In genomic region chr12:86950043-86950838, GRCh38 we compare ENCODE assay signal across 24 cellular contexts.
DNase-seq lines count a peak whose midpoint lies in the region; ATAC-seq and FAIRE-seq lines count a peak whose summit lies in the region.
"Had no signal": no experiment of that assay in that cellular context is flagged by ENCODE, and none has a peak within 500 bp of the region (broad histone marks: within the 10 kb centered on the region; RNA-seq: fewer than 3 reads in every experiment).

No MANE protein-coding gene starts in this region.

- no peaks in the 10 kb centered on the region for H3K9me3 Mint-ChIP-seq in stimulated activated memory B cell treated with anti-CD40 and anti-IgM and Interleukin-4, amounts not matched to agents 10 μg/mL and 1 μg/mL and 100 μg/mL, for 72 hours
- H3K9me3 Mint-ChIP-seq: activated naive CD8-positive, alpha-beta T cell treated with anti-CD3 and anti-CD28 coated beads for 36 hours; activated T-helper 2 cell treated with anti-CD3 and anti-CD28 coated beads, Interferon-gamma antibody, Interleukin-2, Interleukin-4, amounts not matched to agents 10 μg/mL and 5 μg/mL and 100 μg/mL, durations not matched to agents 14 hours and 24 hours and 36 hours; brain had no signal

- peak; percentile 61 for FAIRE-seq in RCC 7860 (lab: Jason Lieb, UNC)

- H3K27ac Mint-ChIP-seq in stimulated activated memory B cell treated with anti-CD40 and anti-IgM and Interleukin-4, amounts not matched to agents 10 μg/mL and 1 μg/mL and 100 μg/mL, for 72 hours, result no peak overlapping the region
- H3K27ac Mint-ChIP-seq: activated naive CD8-positive, alpha-beta T cell treated with anti-CD3 and anti-CD28 coated beads for 36 hours; activated T-helper 2 cell treated with anti-CD3 and anti-CD28 coated beads, Interferon-gamma antibody, Interleukin-2, Interleukin-4, amounts not matched to agents 10 μg/mL and 5 μg/mL and 100 μg/mL, durations not matched to agents 14 hours and 24 hours and 36 hours; brain had no signal

- no peaks in the 10 kb centered on the region for H3K27me3 Mint-ChIP-seq in stimulated activated memory B cell treated with anti-CD40 and anti-IgM and Interleukin-4, amounts not matched to agents 10 μg/mL and 1 μg/mL and 100 μg/mL, for 72 hours
- H3K27me3 Mint-ChIP-seq: activated naive CD8-positive, alpha-beta T cell treated with anti-CD3 and anti-CD28 coated beads for 36 hours; brain had no signal

- ATAC-seq in stimulated activated memory B cell treated with anti-CD40 and anti-IgM and Interleukin-4, amounts not matched to agents 10 μg/mL and 1 μg/mL and 100 μg/mL, for 72 hours, result no peak
- no peak for ATAC-seq in HG03457 (IDR thresholded peaks at IDR 0.05; ENCODE audit: unreplicated experiment)
- ATAC-seq: heart right ventricle had no signal

- no peak overlapping the region for H3K4me3 Mint-ChIP-seq in stimulated activated memory B cell treated with anti-CD40 and anti-IgM and Interleukin-4, amounts not matched to agents 10 μg/mL and 1 μg/mL and 100 μg/mL, for 72 hours
- H3K4me3 Mint-ChIP-seq: activated naive CD8-positive, alpha-beta T cell treated with anti-CD3 and anti-CD28 coated beads for 36 hours; brain had no signal

- H3K36me3 Mint-ChIP-seq in stimulated activated memory B cell treated with anti-CD40 and anti-IgM and Interleukin-4, amounts not matched to agents 10 μg/mL and 1 μg/mL and 100 μg/mL, for 72 hours, result no peaks in the 10 kb centered on the region
- H3K36me3 Mint-ChIP-seq: activated naive CD8-positive, alpha-beta T cell treated with anti-CD3 and anti-CD28 coated beads for 36 hours; brain had no signal

- no peaks in the 10 kb centered on the region for H3K4me1 Mint-ChIP-seq in stimulated activated memory B cell treated with anti-CD40 and anti-IgM and Interleukin-4, amounts not matched to agents 10 μg/mL and 1 μg/mL and 100 μg/mL, for 72 hours
- H3K4me1 Mint-ChIP-seq: activated naive CD8-positive, alpha-beta T cell treated with anti-CD3 and anti-CD28 coated beads for 36 hours had no signal

- DNase-seq in NOMO-1 treated with DMSO at 0.1 percent for 48 hours (lab: John Stamatoyannopoulos, UW; ENCODE audit: unreplicated experiment) (peak; percentile 14), NOMO-1 treated with dmso at 0.1 percent for 144 hours (lab: John Stamatoyannopoulos, UW; ENCODE audit: unreplicated experiment) (no peak), NCI-H1694 treated with DMSO at 0.1 percent for 48 hours (lab: John Stamatoyannopoulos, UW) (peak; percentile 4), RCC 7860 (ENCODE audit: low spot score) (peak; percentile 38), renal cortical epithelial cell (ENCODE audit: low read depth) (peak; percentile 27), hepatic stellate cell (ENCODE audit: low spot score) (no peak)
- DNase-seq: ACHN; activated CD8-positive, alpha-beta memory T cell treated with anti-CD3 and anti-CD28 coated beads, Interleukin-2, amount 50 U/mL, for 4 hours; activated naive CD8-positive, alpha-beta T cell treated with anti-CD3 and anti-CD28 coated beads for 36 hours; cortex of kidney; GM23248; heart right ventricle; KBM-7; NCI-H2227 treated with DMSO at 0.1 percent for 48 hours; posterior cingulate gyrus; SIG-M5; stimulated activated CD4-positive, alpha-beta T cell treated with anti-CD3 and anti-CD28 coated beads, Interleukin-1b, Interleukin-23, amount 100 ng/mL, for 48 hours; stimulated activated naive CD4-positive, alpha-beta T cell; T-helper 1 cell; WERI-Rb-1 had no signal

Comparison
In these comparisons a context has a peak if more than half of its experiments do, and no peak if none do; other contexts are left out.
1. DNase-seq: peak in NOMO-1 treated with DMSO at 0.1 percent for 48 hours (single experiment), NCI-H1694 treated with DMSO at 0.1 percent for 48 hours (single experiment), RCC 7860 (single experiment) and renal cortical epithelial cell (single experiment); none in NOMO-1 treated with dmso at 0.1 percent for 144 hours (single experiment) and hepatic stellate cell (single experiment).